8 cellular contexts compared by ENCODE assay signal in the genomic region with DNA sequence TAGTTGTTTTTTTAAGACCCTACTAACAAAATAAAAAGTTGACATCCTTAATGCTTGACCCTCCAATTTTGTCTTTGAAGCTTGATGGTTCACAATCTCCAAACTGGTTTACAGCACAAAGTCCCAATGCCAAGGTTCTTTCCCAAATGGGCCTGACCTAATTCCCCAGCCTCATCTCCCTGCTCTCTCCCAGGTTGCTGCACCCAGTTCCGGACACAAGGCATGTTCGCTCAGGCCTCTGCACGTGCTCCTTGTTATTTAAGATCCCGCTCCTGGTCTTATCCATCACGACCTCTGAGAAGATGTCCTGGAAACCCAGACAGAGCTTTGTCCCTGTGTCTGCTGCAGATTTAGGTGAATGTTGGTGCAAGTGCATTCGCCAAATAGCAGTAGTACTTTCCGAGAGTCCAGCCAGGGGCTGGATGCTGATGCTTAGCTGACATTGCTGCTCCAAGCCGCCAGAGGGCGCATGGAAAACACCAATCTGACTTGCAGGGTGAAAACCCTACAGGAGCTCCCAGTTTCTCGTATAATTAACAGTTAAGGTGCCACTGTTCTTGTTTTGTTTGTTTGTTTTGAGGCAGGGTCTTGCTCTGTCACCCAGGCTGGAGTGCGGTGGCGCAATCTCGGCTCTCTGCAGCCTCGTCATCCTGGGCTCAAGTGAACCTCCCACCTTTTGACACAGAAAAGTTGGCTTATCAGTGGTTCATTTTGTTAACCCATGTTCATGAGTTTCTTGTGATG. TPM values are rescaled to one million over a fixed set of nuclear protein-coding genes. Genes with fewer than 3 reads are reported as not detected.
DNase-seq lines count a peak whose midpoint lies in the region; ATAC-seq and TF ChIP-seq lines count a peak whose summit lies in the region.

No MANE protein-coding gene starts in this region.

- no peak overlapping the region for H3K4me2 ChIP-seq in H9 (ENCODE audit: insufficient read depth, insufficient read length, low read length)

- no peak overlapping the region for H4K91ac ChIP-seq in H9 (ENCODE audit: insufficient read length, low read depth, low read length)

- ATAC-seq in lung (ENCODE audit: insufficient read depth, low FRiP score), result no peak
- ATAC-seq in GM19324 (IDR thresholded peaks at IDR 0.05; ENCODE audit: low FRiP score, unreplicated experiment), result no peak

- peak; percentile 96 for TF ChIP-seq CTCF in H9 (conservative IDR thresholded peaks at IDR 0.05)
- TF ChIP-seq CTCF in lung (IDR thresholded peaks at IDR 0.05; ENCODE audit: control extremely low read depth, extremely low read depth), result peak; percentile 97

- H3T11ph ChIP-seq in H9 (ENCODE audit: low read length), result no peak overlapping the region

- no peak overlapping the region for H3K27ac Mint-ChIP-seq in H9

- no peak overlapping the region for H2BK12ac ChIP-seq in H9 (ENCODE audit: insufficient read length, low read depth, low read length)

- no peak overlapping the region for H3K4me3 ChIP-seq in lung

- H2AFZ ChIP-seq in H9 (ENCODE audit: low read length), result no peak overlapping the region

- no peak overlapping the region for H3K9ac ChIP-seq in H9 (ENCODE audit: extremely low read depth, insufficient read length, low read length)

- H3K27ac ChIP-seq in H9 (ENCODE audit: insufficient read length, low read depth, low read length) (no peak overlapping the region), lung (ENCODE audit: low read depth in 1 of 2, low read length in 1 of 2) (no peak overlapping the region)

- no peaks in the 10 kb centered on the region for H3K23me2 ChIP-seq in H9 (ENCODE audit: insufficient read length, low read depth, low read length, poor library complexity, severe bottlenecking)

- peaks cover 2 to 10% of the 10 kb centered on the region in 2 experiments; a peak in 4 of 5 replicates for H3K9me3 Mint-ChIP-seq in H9

- H3K18ac ChIP-seq in H9 (ENCODE audit: insufficient read length, low read depth, low read length), result no peak overlapping the region

- H3K56ac ChIP-seq in H9 (ENCODE audit: insufficient read length, low read depth, low read length), result no peak overlapping the region

- no peak overlapping the region for H3K4ac ChIP-seq in H9 (ENCODE audit: low read depth, low read length)

- H3K9me3 ChIP-seq in H9 (ENCODE audit: control insufficient read depth, low read depth, low read length) (no peaks in the 10 kb centered on the region), lung (ENCODE audit: control insufficient read depth in 2 of 2, insufficient read depth in 1 of 2, low read length in 1 of 2) (no peaks in the 10 kb centered on the region)

- no peak overlapping the region for H4K8ac ChIP-seq in H9 (replicated peaks; ENCODE audit: insufficient read length, low read depth, low read length)

- H2BK120ac ChIP-seq in H9 (ENCODE audit: low read depth, low read length, poor library complexity, severe bottlenecking), result no peak overlapping the region

- H3K4me3 Mint-ChIP-seq in H9, result no peak overlapping the region; a peak in 1 of 5 replicates

- no peaks in the 10 kb centered on the region for H3K79me1 ChIP-seq in H9 (ENCODE audit: insufficient read depth, low read depth, low read length, poor library complexity, severe bottlenecking)

- H4K5ac ChIP-seq in H9 (ENCODE audit: insufficient read length, low read depth, low read length), result no peak overlapping the region

- no CpG with 5 or more reads among the region's 14 CpGs for WGBS in H9 (ENCODE audit: extremely low coverage, insufficient read length, low lambda C conversion rate)
- 31 to 34% methylated on average over 14 of the region's 14 CpGs for WGBS in lung, 2 donors

- no peak overlapping the region for H2BK20ac ChIP-seq in H9 (ENCODE audit: low read depth, low read length, poor library complexity, severe bottlenecking)

- H3K36me3 ChIP-seq in lung (ENCODE audit: control insufficient read depth in 2 of 2, insufficient read depth in 2 of 2, low read length in 2 of 2), result no peaks in the 10 kb centered on the region

- H3K14ac ChIP-seq in H9 (ENCODE audit: insufficient read depth, low read length), result no peak overlapping the region; the same call in 1 of the 2 replicates

- no peaks in the 10 kb centered on the region for H4K20me1 ChIP-seq in H9 (ENCODE audit: control insufficient read depth, insufficient read depth, insufficient read length)

- H3K27me3 ChIP-seq in H9 (ENCODE audit: insufficient read depth, low read length) (no peaks in the 10 kb centered on the region), lung (ENCODE audit: control insufficient read depth, insufficient read depth) (no peaks in the 10 kb centered on the region)

- DNase-seq in C1 segment of cervical spinal cord (lab: John Stamatoyannopoulos, UW), result peak in 12 of 14 donors; percentile 6 to 67 (median 46)
- DNase-seq in H9, result peak; percentile 86
- peak; percentile 49 for DNase-seq in NCI-H526 treated with DMSO at 0.1 percent for 48 hours (lab: John Stamatoyannopoulos, UW)
- DNase-seq in activated CD4-positive, alpha-beta T cell treated with anti-CD3 and anti-CD28 coated beads, Interleukin-2, amount 50 U/mL, for 4 hours, result peak; percentile 73 to 76
- peak; percentile 60 to 71 for DNase-seq in dermis microvascular lymphatic vessel endothelial cell (ENCODE audit: low read depth in 2 of 2)
- DNase-seq in lung (ENCODE audit: low spot score), result peak; percentile 74
- peak; percentile 58 for DNase-seq in stimulated activated CD8-positive, alpha-beta memory T cell treated with anti-CD3 and anti-CD28 coated beads, Interleukin-12 subunit alpha, Interleukin-12 subunit beta, amount 100 ng/mL, for 4 hours (ENCODE audit: low read depth)

- no peaks in the 10 kb centered on the region for H3K79me2 ChIP-seq in H9 (ENCODE audit: insufficient read depth, low read length)

- no peaks in the 10 kb centered on the region for H3K36me3 Mint-ChIP-seq in H9 (ENCODE audit: insufficient read depth in 1 of 3, low read depth in 3 of 3)

- no peak overlapping the region for H2AK5ac ChIP-seq in H9 (ENCODE audit: insufficient read length, low read length)

- H3K4me1 ChIP-seq in H9 (ENCODE audit: insufficient read depth, low read length), result no peaks in the 10 kb centered on the region
- no peaks in the 10 kb centered on the region for H3K4me1 ChIP-seq in lung (ENCODE audit: control insufficient read depth in 2 of 2, insufficient read depth in 2 of 2, low read length in 2 of 2)

- H3K27me3 Mint-ChIP-seq in H9 (ENCODE audit: low read depth), result peaks cover 22% of the 10 kb centered on the region

- H3K4me1 Mint-ChIP-seq in H9, result peaks cover 5 to 6% of the 10 kb centered on the region in 2 experiments

- H3K23ac ChIP-seq in H9 (ENCODE audit: insufficient read length, low read depth, low read length), result no peak overlapping the region

- H2BK15ac ChIP-seq in H9 (ENCODE audit: low read depth, low read length), result no peak overlapping the region

- no peak overlapping the region for H2BK5ac ChIP-seq in H9 (ENCODE audit: insufficient read length, low read length)

RNA-seq across cellular contexts. Expression of gene LYPD3, which starts 18.5 kb away (rescaled TPM):
- total RNA-seq in H9 (2021), result 1.8 TPM in 2 replicates
- total RNA-seq in dermis microvascular lymphatic vessel endothelial cell, result 0.26 and 0.51 TPM in 2 replicates
- under 1 TPM; 0.28 to 0.89 TPM for total RNA-seq in lung
- polyA plus RNA-seq in lung, result 1 to 10 TPM; 1.0 to 1.7 TPM

RNA-seq across cellular contexts. Expression of gene TEX101, which starts 32.2 kb away (rescaled TPM):
- not detected in 2 replicates for total RNA-seq in H9 (2021)
- total RNA-seq in dermis microvascular lymphatic vessel endothelial cell, result not detected in 2 replicates
- total RNA-seq in lung, result not detected
- not detected for polyA plus RNA-seq in lung

RNA-seq across cellular contexts. Expression of gene PHLDB3, which starts 57.6 kb away (rescaled TPM):
- total RNA-seq in H9 (2021) (6.7 and 8.5 TPM in 2 replicates), dermis microvascular lymphatic vessel endothelial cell (23.9 and 53.2 TPM in 2 replicates), lung (10 to 100 TPM in 1 of 2 donors, 1 to 10 TPM in 1; 9.8 to 23.4 TPM)
- polyA plus RNA-seq in lung, result 1 to 10 TPM; 5.8 to 6.0 TPM
